In the genomic region with DNA sequence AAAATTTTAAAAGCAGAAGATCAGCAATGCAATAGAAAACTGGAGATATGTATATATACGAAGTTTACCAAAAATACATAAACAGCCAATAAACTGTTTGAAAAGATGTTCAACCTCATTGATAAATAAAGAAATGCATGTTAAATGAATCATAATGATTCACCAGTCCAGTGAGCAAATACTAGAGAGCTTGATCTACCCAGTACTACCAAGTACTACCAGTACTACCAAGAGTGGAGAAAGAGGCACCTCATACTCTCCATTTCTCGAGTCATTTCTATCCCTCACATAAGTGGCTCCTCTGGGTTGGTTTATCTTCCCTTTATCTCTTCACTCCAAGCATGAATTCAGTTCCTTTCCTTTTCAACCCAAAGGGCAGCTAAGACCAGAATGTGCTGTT, we compare ENCODE assay signal across 18 cellular contexts.
"Had no signal": no experiment of that assay in that cellular context is flagged by ENCODE, and none has a peak within 500 bp of the region (broad histone marks: within the 10 kb centered on the region; RNA-seq: fewer than 3 reads in every experiment).

No MANE protein-coding gene starts in this region.

- H3K9me3 ChIP-seq: mucosa of descending colon had no signal

- H3K9ac ChIP-seq: parathyroid adenoma had no signal

- H3K27ac ChIP-seq: left lung, parathyroid adenoma, tibial artery had no signal

- H3K9me3 Mint-ChIP-seq: activated CD4-positive, alpha-beta memory T cell treated with anti-CD3 and anti-CD28 coated beads for 36 hours; activated T-cell treated with anti-CD3 and anti-CD28 coated beads, Interleukin-2, amount 50 U/mL, for 24 hours; naive thymus-derived CD8-positive, alpha-beta T cell had no signal

- H3K4me1 Mint-ChIP-seq: naive thymus-derived CD8-positive, alpha-beta T cell; stimulated activated naive B cell treated with anti-CD40 and anti-IgM and Interleukin-4, amounts not matched to agents 10 μg/mL and 1 μg/mL and 100 μg/mL, for 72 hours had no signal

- H3K79me2 ChIP-seq: parathyroid adenoma had no signal

- H2AFZ ChIP-seq: parathyroid adenoma had no signal

- ATAC-seq: left lung; mucosa of descending colon; naive thymus-derived CD8-positive, alpha-beta T cell; stimulated activated naive B cell treated with anti-CD40 and anti-IgM and Interleukin-4, amounts not matched to agents 10 μg/mL and 1 μg/mL and 100 μg/mL, for 72 hours had no signal

- H3K4me3 Mint-ChIP-seq: activated CD4-positive, alpha-beta memory T cell treated with anti-CD3 and anti-CD28 coated beads for 36 hours; activated naive CD8-positive, alpha-beta T cell; activated T-cell treated with anti-CD3 and anti-CD28 coated beads, Interleukin-2, amount 50 U/mL, for 24 hours; brain; naive thymus-derived CD8-positive, alpha-beta T cell; stimulated activated naive B cell treated with anti-CD40 and anti-IgM and Interleukin-4, amounts not matched to agents 10 μg/mL and 1 μg/mL and 100 μg/mL, for 72 hours had no signal

- H3K4me1 ChIP-seq: parathyroid adenoma had no signal

- H3K36me3 Mint-ChIP-seq: activated CD4-positive, alpha-beta memory T cell treated with anti-CD3 and anti-CD28 coated beads for 36 hours; activated naive CD8-positive, alpha-beta T cell; brain; naive thymus-derived CD8-positive, alpha-beta T cell; stimulated activated naive B cell treated with anti-CD40 and anti-IgM and Interleukin-4, amounts not matched to agents 10 μg/mL and 1 μg/mL and 100 μg/mL, for 72 hours had no signal

- H3K27ac Mint-ChIP-seq: activated CD4-positive, alpha-beta memory T cell treated with anti-CD3 and anti-CD28 coated beads for 36 hours; activated naive CD8-positive, alpha-beta T cell; activated T-cell treated with anti-CD3 and anti-CD28 coated beads, Interleukin-2, amount 50 U/mL, for 24 hours; brain; naive thymus-derived CD8-positive, alpha-beta T cell; stimulated activated naive B cell treated with anti-CD40 and anti-IgM and Interleukin-4, amounts not matched to agents 10 μg/mL and 1 μg/mL and 100 μg/mL, for 72 hours had no signal

- H3K36me3 ChIP-seq: left lung, tibial artery had no signal

- H3K27me3 ChIP-seq: left lung, tibial artery had no signal

- DNase-seq: activated CD4-positive, alpha-beta memory T cell treated with anti-CD3 and anti-CD28 coated beads for 36 hours; activated CD4-positive, alpha-beta T cell treated with anti-CD3 and anti-CD28 coated beads for 1 hour; activated gamma-delta T cell; activated T-cell treated with anti-CD3 and anti-CD28 coated beads, Interleukin-2, amount 50 U/mL, for 24 hours; amygdala; effector CD8-positive, alpha-beta T cell; islet precursor cell; left lung; mucosa of descending colon; naive thymus-derived CD8-positive, alpha-beta T cell; retina; stimulated activated CD4-positive, alpha-beta T cell treated with anti-CD3 and anti-CD28 coated beads, Interleukin-2, amount 100 ng/mL, for 48 hours; stimulated activated naive B cell treated with anti-CD40 and anti-IgM and Interleukin-4, amounts not matched to agents 10 μg/mL and 1 μg/mL and 100 μg/mL, for 72 hours; T-helper 9 cell; tibial artery had no signal

- H3K4me3 ChIP-seq: left lung, mucosa of descending colon, tibial artery had no signal
